ENCODE assay signal across 40 cellular contexts in the genomic region with DNA sequence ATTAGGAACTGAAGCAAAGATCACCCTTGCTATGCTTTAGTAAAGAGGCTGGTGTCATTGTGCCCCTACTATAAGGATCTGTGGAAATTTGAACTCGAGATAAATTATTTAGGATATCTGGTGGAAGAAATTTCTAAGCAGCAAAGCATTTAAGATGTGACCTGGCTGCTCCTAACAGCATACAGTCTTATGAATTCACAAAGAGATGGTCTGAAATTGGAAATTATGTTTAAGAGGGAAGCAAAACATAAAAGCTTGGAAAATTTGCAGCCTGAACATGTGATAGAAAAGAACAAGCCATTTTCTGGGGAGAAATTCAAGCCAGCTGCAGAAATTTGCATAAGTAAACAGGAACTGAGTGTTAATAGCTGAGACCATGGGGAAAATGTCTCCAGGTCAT.
"Had no signal": no experiment of that assay in that cellular context is flagged by ENCODE, and none has a peak within 500 bp of the region (broad histone marks: within the 10 kb centered on the region; RNA-seq: fewer than 3 reads in every experiment).

No MANE protein-coding gene starts in this region.

- H3K27me3 ChIP-seq: adrenal gland, ascending aorta, body of pancreas, brain microvascular endothelial cell, breast epithelium, cardiac muscle cell had no signal

- H3K36me3 Mint-ChIP-seq: activated naive CD4-positive, alpha-beta T cell treated with anti-CD3 and anti-CD28 coated beads, Interleukin-2, amount 10 ng/mL, durations not matched to agents 7 days and 5 days; activated naive CD8-positive, alpha-beta T cell; activated naive CD8-positive, alpha-beta T cell treated with anti-CD3 and anti-CD28 coated beads for 36 hours; activated naive CD8-positive, alpha-beta T cell treated with anti-CD3 and anti-CD28 coated beads, Interleukin-2, amount 10 ng/mL, durations not matched to agents 7 days and 5 days; brain had no signal

- DNase-seq: activated effector memory CD4-positive, alpha-beta T cell treated with anti-CD3 and anti-CD28 coated beads, Interleukin-2, amount 50 U/mL, for 16 hours; activated effector memory CD4-positive, alpha-beta T cell treated with Interleukin-2 at 50 U/mL for 16 hours; activated gamma-delta T cell; activated gamma-delta T cell treated with Interleukin-2 at 50 U/mL for 16 hours; activated naive CD4-positive, alpha-beta T cell; activated naive CD4-positive, alpha-beta T cell treated with anti-CD3 and anti-CD28 coated beads for 36 hours; activated naive CD4-positive, alpha-beta T cell treated with anti-CD3 and anti-CD28 coated beads, Interleukin-2, amount 10 ng/mL, durations not matched to agents 7 days and 5 days; activated naive CD4-positive, alpha-beta T cell treated with anti-CD3 and anti-CD28 coated beads, Interleukin-2, amount 50 U/mL, for 16 hours; activated naive CD4-positive, alpha-beta T cell treated with Interleukin-2 at 50 U/mL for 16 hours; activated naive CD8-positive, alpha-beta T cell treated with anti-CD3 and anti-CD28 coated beads for 36 hours; activated naive CD8-positive, alpha-beta T cell treated with anti-CD3 and anti-CD28 coated beads, Interleukin-2, amount 10 ng/mL, durations not matched to agents 7 days and 5 days; activated naive CD8-positive, alpha-beta T cell treated with anti-CD3 and anti-CD28 coated beads, Interleukin-2, amount 50 U/mL, for 24 hours; activated T-cell treated with anti-CD3 and anti-CD28 coated beads, Interleukin-2, amount 50 U/mL, for 1 hour; activated T-cell treated with anti-CD3 and anti-CD28 coated beads, Interleukin-2, amount 50 U/mL, for 24 hours; activated T-cell treated with anti-CD3 and anti-CD28 coated beads, Interleukin-2, amount 50 U/mL, for 4 hours; activated T-cell treated with anti-CD3 and anti-CD28 coated beads, Interleukin-2, amount 50 U/mL, for 48 hours; activated T-cell treated with anti-CD3 and anti-CD28 coated beads, Interleukin-2, amount 50 U/mL, for 72 hours; adrenal gland; amniotic stem cell; amygdala; anterior cingulate cortex; aorta; body of pancreas; brain microvascular endothelial cell; caudate nucleus; central memory CD4-positive, alpha-beta T cell; cerebellar nuclear complex had no signal

- H3K27me3 Mint-ChIP-seq: activated naive CD4-positive, alpha-beta T cell treated with anti-CD3 and anti-CD28 coated beads, Interleukin-2, amount 10 ng/mL, durations not matched to agents 7 days and 5 days; activated naive CD4-positive, alpha-beta T cell treated with anti-CD3 and anti-CD28 coated beads, Interleukin-2, amount 50 U/mL, for 24 hours; activated naive CD8-positive, alpha-beta T cell; activated naive CD8-positive, alpha-beta T cell treated with anti-CD3 and anti-CD28 coated beads for 36 hours; activated naive CD8-positive, alpha-beta T cell treated with anti-CD3 and anti-CD28 coated beads, Interleukin-2, amount 10 ng/mL, durations not matched to agents 7 days and 5 days; activated naive CD8-positive, alpha-beta T cell treated with anti-CD3 and anti-CD28 coated beads, Interleukin-2, amount 50 U/mL, for 24 hours; activated T-cell treated with anti-CD3 and anti-CD28 coated beads, Interleukin-2, amount 50 U/mL, for 24 hours; activated T-helper 17 cell treated with anti-CD3 and anti-CD28 coated beads, Interleukin-2, amount 50 U/mL, for 72 hours; brain; central memory CD8-positive, alpha-beta T cell had no signal

- H3K27ac ChIP-seq: adrenal gland, ascending aorta, body of pancreas, brain microvascular endothelial cell, breast epithelium, cardiac muscle cell had no signal

- ATAC-seq: activated naive CD4-positive, alpha-beta T cell treated with anti-CD3 and anti-CD28 coated beads, Interleukin-2, amount 50 U/mL, for 72 hours; activated naive CD8-positive, alpha-beta T cell treated with anti-CD3 and anti-CD28 coated beads, Interleukin-2, amount 50 U/mL, for 24 hours; activated T-cell treated with anti-CD3 and anti-CD28 coated beads, Interleukin-2, amount 50 U/mL, for 4 hours; activated T-cell treated with anti-CD3 and anti-CD28 coated beads, Interleukin-2, amount 50 U/mL, for 72 hours; activated T-helper 17 cell treated with anti-CD3 and anti-CD28 coated beads, Interleukin-2, amount 50 U/mL, for 72 hours; body of pancreas had no signal

- H3K4me3 Mint-ChIP-seq: activated naive CD4-positive, alpha-beta T cell treated with anti-CD3 and anti-CD28 coated beads for 36 hours; activated naive CD4-positive, alpha-beta T cell treated with anti-CD3 and anti-CD28 coated beads, Interleukin-2, amount 10 ng/mL, durations not matched to agents 7 days and 5 days; activated naive CD4-positive, alpha-beta T cell treated with anti-CD3 and anti-CD28 coated beads, Interleukin-2, amount 50 U/mL, for 24 hours; activated naive CD8-positive, alpha-beta T cell; activated naive CD8-positive, alpha-beta T cell treated with anti-CD3 and anti-CD28 coated beads for 36 hours; activated naive CD8-positive, alpha-beta T cell treated with anti-CD3 and anti-CD28 coated beads, Interleukin-2, amount 10 ng/mL, durations not matched to agents 7 days and 5 days; activated naive CD8-positive, alpha-beta T cell treated with anti-CD3 and anti-CD28 coated beads, Interleukin-2, amount 50 U/mL, for 24 hours; activated T-cell treated with anti-CD3 and anti-CD28 coated beads, Interleukin-2, amount 50 U/mL, for 24 hours; activated T-cell treated with anti-CD3 and anti-CD28 coated beads, Interleukin-2, amount 50 U/mL, for 4 hours; activated T-cell treated with anti-CD3 and anti-CD28 coated beads, Interleukin-2, amount 50 U/mL, for 72 hours; activated T-helper 1 cell treated with anti-CD3 and anti-CD28 coated beads, Interleukin-12 subunit alpha, Interleukin-12 subunit beta, Interleukin-2, Interleukin-4 antibody, amounts not matched to agents 30 ng/mL and 10 ng/mL and 1 ng/mL, durations not matched to agents 14 hours and 24 hours and 36 hours; activated T-helper 17 cell treated with anti-CD3 and anti-CD28 coated beads, Interleukin-2, amount 50 U/mL, for 72 hours; brain; central memory CD8-positive, alpha-beta T cell had no signal

- H3K27ac Mint-ChIP-seq: activated naive CD4-positive, alpha-beta T cell treated with anti-CD3 and anti-CD28 coated beads for 36 hours; activated naive CD4-positive, alpha-beta T cell treated with anti-CD3 and anti-CD28 coated beads, Interleukin-2, amount 10 ng/mL, durations not matched to agents 7 days and 5 days; activated naive CD4-positive, alpha-beta T cell treated with anti-CD3 and anti-CD28 coated beads, Interleukin-2, amount 50 U/mL, for 24 hours; activated naive CD4-positive, alpha-beta T cell treated with anti-CD3 and anti-CD28 coated beads, Interleukin-2, amount 50 U/mL, for 72 hours; activated naive CD8-positive, alpha-beta T cell; activated naive CD8-positive, alpha-beta T cell treated with anti-CD3 and anti-CD28 coated beads for 36 hours; activated naive CD8-positive, alpha-beta T cell treated with anti-CD3 and anti-CD28 coated beads, Interleukin-2, amount 10 ng/mL, durations not matched to agents 7 days and 5 days; activated naive CD8-positive, alpha-beta T cell treated with anti-CD3 and anti-CD28 coated beads, Interleukin-2, amount 50 U/mL, for 24 hours; activated T-cell treated with anti-CD3 and anti-CD28 coated beads, Interleukin-2, amount 50 U/mL, for 24 hours; activated T-cell treated with anti-CD3 and anti-CD28 coated beads, Interleukin-2, amount 50 U/mL, for 72 hours; activated T-helper 1 cell treated with anti-CD3 and anti-CD28 coated beads, Interleukin-12 subunit alpha, Interleukin-12 subunit beta, Interleukin-2, Interleukin-4 antibody, amounts not matched to agents 30 ng/mL and 10 ng/mL and 1 ng/mL, durations not matched to agents 14 hours and 24 hours and 36 hours; activated T-helper 17 cell treated with anti-CD3 and anti-CD28 coated beads, Interleukin-2, amount 50 U/mL, for 72 hours; activated T-helper 2 cell treated with anti-CD3 and anti-CD28 coated beads, Interferon-gamma antibody, Interleukin-2, Interleukin-4, amounts not matched to agents 10 μg/mL and 5 μg/mL and 100 μg/mL, durations not matched to agents 14 hours and 24 hours and 36 hours; brain had no signal

- H3K4me1 Mint-ChIP-seq: activated naive CD4-positive, alpha-beta T cell treated with anti-CD3 and anti-CD28 coated beads, Interleukin-2, amount 10 ng/mL, durations not matched to agents 7 days and 5 days; activated naive CD4-positive, alpha-beta T cell treated with anti-CD3 and anti-CD28 coated beads, Interleukin-2, amount 50 U/mL, for 24 hours; activated naive CD8-positive, alpha-beta T cell treated with anti-CD3 and anti-CD28 coated beads for 36 hours; activated naive CD8-positive, alpha-beta T cell treated with anti-CD3 and anti-CD28 coated beads, Interleukin-2, amount 10 ng/mL, durations not matched to agents 7 days and 5 days; activated naive CD8-positive, alpha-beta T cell treated with anti-CD3 and anti-CD28 coated beads, Interleukin-2, amount 50 U/mL, for 24 hours; activated T-helper 17 cell treated with anti-CD3 and anti-CD28 coated beads, Interleukin-2, amount 50 U/mL, for 72 hours; brain; central memory CD8-positive, alpha-beta T cell had no signal

- H3K4me1 ChIP-seq: adrenal gland, ascending aorta, body of pancreas, breast epithelium had no signal

- FAIRE-seq: astrocyte, bronchial epithelial cell had no signal

- H3K9me3 ChIP-seq: adrenal gland had no signal

- H3K36me3 ChIP-seq: adrenal gland, ascending aorta, brain microvascular endothelial cell, breast epithelium, cardiac muscle cell had no signal

- H3K4me3 ChIP-seq: adrenal gland, ascending aorta, body of pancreas, breast epithelium, cardiac muscle cell had no signal
